ENCODE assay signal across 14 cellular contexts in the genomic region with DNA sequence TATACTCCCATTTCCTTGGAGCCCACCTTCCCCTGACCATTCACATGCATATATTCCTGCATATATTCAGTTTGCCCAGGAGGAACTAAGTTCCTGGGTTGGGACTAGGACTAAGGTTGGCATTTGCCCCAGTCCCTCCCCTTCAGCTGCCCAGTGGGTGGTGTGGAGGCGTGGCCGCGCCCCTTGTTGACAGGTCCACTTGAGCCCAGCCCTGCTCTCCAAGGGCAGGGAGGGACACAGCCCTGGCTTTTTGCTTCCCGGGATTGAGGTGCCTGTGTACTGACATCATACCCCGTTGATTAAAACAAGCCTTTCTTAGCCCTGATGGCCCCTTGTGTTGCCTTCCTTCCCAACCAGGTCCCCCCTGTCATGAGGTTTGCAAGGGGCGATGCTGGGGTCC. TPM values are rescaled to one million over a fixed set of nuclear protein-coding genes. Genes with fewer than 3 reads are reported as not detected.
DNase-seq lines count a peak whose midpoint lies in the region; ATAC-seq and TF ChIP-seq lines count a peak whose summit lies in the region.
"Had no signal": no experiment of that assay in that cellular context is flagged by ENCODE, and none has a peak within 500 bp of the region (broad histone marks: within the 10 kb centered on the region; RNA-seq: fewer than 3 reads in every experiment).

No MANE protein-coding gene starts in this region.

- intact Hi-C loops in colonic mucosa (cut with DNase I), result no loop called here
- intact Hi-C loops in right lobe of liver (cut with DNase I), result no loop called here

- TF ChIP-seq CTCF in colonic mucosa (IDR thresholded peaks at IDR 0.05) (no peak), right lobe of liver (IDR thresholded peaks at IDR 0.05) (no peak)

- no peaks in the 10 kb centered on the region for H3K9me3 ChIP-seq in colonic mucosa
- no peaks in the 10 kb centered on the region for H3K9me3 ChIP-seq in right lobe of liver

- H3K36me3 ChIP-seq in colonic mucosa (peaks cover 3% of the 10 kb centered on the region), right lobe of liver (peaks cover 0 to 84% (median 40%) of the 10 kb centered on the region in 4 donors)

- peak overlapping the region in 1 of 2 donors; percentile 66 for H3K9ac ChIP-seq in colonic mucosa (ENCODE audit: low read depth in 2 of 2, low read length in 2 of 2)

- no peak for TF ChIP-seq POLR2A in right lobe of liver (IDR thresholded peaks at IDR 0.05)

- H3K4me3 ChIP-seq in colonic mucosa (no peak overlapping the region), right lobe of liver (no peak overlapping the region)

- H3K27me3 ChIP-seq in colonic mucosa, result no peaks in the 10 kb centered on the region
- H3K27me3 ChIP-seq in right lobe of liver, result no peaks in the 10 kb centered on the region

- peak; percentile 86 to 97 (median 92) for ATAC-seq in right lobe of liver
- no peak for ATAC-seq in HG02938 (IDR thresholded peaks at IDR 0.05; ENCODE audit: unreplicated experiment)
- ATAC-seq: activated CD4-positive, CD25-positive, alpha-beta regulatory T cell treated with anti-CD3 and anti-CD28 coated beads, Interleukin-2, amount 50 U/mL, for 24 hours; activated T-helper 17 cell treated with anti-CD3 and anti-CD28 coated beads, Interleukin-2, amount 50 U/mL, for 72 hours had no signal

- DNase-seq in NCI-H748 (lab: John Stamatoyannopoulos, UW; ENCODE audit: unreplicated experiment) (peak; percentile 35), NCI-H748 treated with DMSO at 0.1 percent for 48 hours (lab: John Stamatoyannopoulos, UW) (no peak), colonic mucosa (peak; percentile 91), right lobe of liver (peak; percentile 91 to 93 (median 93)), ureter (ENCODE audit: low spot score) (peak; percentile 78), T-helper 1 cell (no peak)
- DNase-seq in stimulated activated CD4-positive, alpha-beta T cell treated with anti-CD3 and anti-CD28 coated beads, Interleukin-4, amount 100 ng/mL, for 24 hours, result no peak
- DNase-seq: GDM1; NCI-H2171 treated with DMSO at 0.1 percent for 48 hours; SIG-M5; stimulated activated CD8-positive, alpha-beta memory T cell treated with anti-CD3 and anti-CD28 coated beads, Interleukin-4, amount 100 ng/mL, for 48 hours had no signal

- H3K4me1 ChIP-seq in colonic mucosa, result peaks cover 7% of the 10 kb centered on the region
- H3K4me1 ChIP-seq in right lobe of liver, result peaks cover 0 to 49% (median 22%) of the 10 kb centered on the region in 4 donors

- WGBS in right lobe of liver (ENCODE audit: insufficient coverage, low coverage, low lambda C conversion rate, missing lambda C conversion rate), result 20% methylated on average over 1 of the region's 6 CpGs

- peak overlapping the region; percentile 75 for H3K27ac ChIP-seq in colonic mucosa
- H3K27ac ChIP-seq in right lobe of liver, result peak overlapping the region in 2 of 3 donors; percentile 52 to 58

RNA-seq across cellular contexts. Expression of a gene that starts 7.3 kb away (rescaled TPM):
- total RNA-seq in colonic mucosa (100 to 1,000 TPM; 158 to 206 TPM), right lobe of liver (100 to 1,000 TPM in 1 of 6 experiments, 10 to 100 TPM in 5; 39.1 to 139 (median 66.9) TPM), ureter (129 TPM)

RNA-seq across cellular contexts. Expression of a gene that starts 17.1 kb away (rescaled TPM):
- 100 to 1,000 TPM in 1 of 2 donors, 10 to 100 TPM in 1; 69.6 to 155 TPM for total RNA-seq in colonic mucosa
- 10 to 100 TPM; 29.7 to 82.4 (median 36.6) TPM for total RNA-seq in right lobe of liver
- total RNA-seq in ureter, result 139 TPM

RNA-seq across cellular contexts. Expression of a gene that starts 29.2 kb away (rescaled TPM):
- total RNA-seq in colonic mucosa, result 1,000 to 10,000 TPM; 3,248 to 3,669 TPM
- 1,000 to 10,000 TPM in 4 of 6 experiments, 100 to 1,000 TPM in 2; 516 to 1,547 (median 1,257) TPM for total RNA-seq in right lobe of liver
- 5,339 TPM for total RNA-seq in ureter

RNA-seq across cellular contexts. Expression of a gene that starts 30.8 kb away (rescaled TPM):
- 1 to 10 TPM; 3.5 to 6.1 TPM for total RNA-seq in colonic mucosa
- 1 to 10 TPM; 1.7 to 5.4 (median 3.2) TPM for total RNA-seq in right lobe of liver
- 9.8 TPM for total RNA-seq in ureter

RNA-seq across cellular contexts. Expression of a gene that starts 40.8 kb away (rescaled TPM):
- total RNA-seq in colonic mucosa (10 to 100 TPM; 63.9 to 72.8 TPM), right lobe of liver (100 to 1,000 TPM in 1 of 6 experiments, 10 to 100 TPM in 5; 56.5 to 117 (median 70.3) TPM), ureter (131 TPM)

Comparison
In these comparisons a context has a peak if more than half of its experiments do, and no peak if none do; other contexts are left out.
1. DNase-seq: peak in NCI-H748 (single experiment), colonic mucosa (single experiment), right lobe of liver (3 of 3) and ureter (single experiment); none in NCI-H748 treated with DMSO at 0.1 percent for 48 hours (single experiment), T-helper 1 cell (0 of 5) and stimulated activated CD4-positive, alpha-beta T cell treated with anti-CD3 and anti-CD28 coated beads, Interleukin-4, amount 100 ng/mL, for 24 hours (single experiment).